In genomic region chr10:6647811-6648526, GRCh38 we compare ENCODE assay signal across 8 cellular contexts.
A peak's percentile ranks its signal among the peaks of the same experiment; 100 is the strongest.
DNase-seq lines count a peak whose midpoint lies in the region; ATAC-seq and TF ChIP-seq lines count a peak whose summit lies in the region.

No MANE protein-coding gene starts in this region.

- peaks cover 0 to under 1% of the 10 kb centered on the region in 2 donors for H3K27me3 Mint-ChIP-seq in natural killer cell (ENCODE audit: low read depth in 2 of 2)

- H3K36me3 ChIP-seq in BLaER1, result no peaks in the 10 kb centered on the region
- no peaks in the 10 kb centered on the region for H3K36me3 ChIP-seq in thyroid gland

- intact Hi-C loops in natural killer cell (cut with micrococcal nuclease) (loop anchor here (1.0 to 2.0 kb wide), 3 partner anchors 30 to 203 kb away; no protein-coding TSS in a partner anchor), thyroid gland (cut with DNase I) (loop anchor here (10.0 kb wide), 1 partner anchor 133 kb away; no protein-coding TSS in a partner anchor)

- peaks cover 5% of the 10 kb centered on the region; the same call in 1 of the 2 replicates for H3K9me3 ChIP-seq in BLaER1
- H3K9me3 ChIP-seq in thyroid gland, result no peaks in the 10 kb centered on the region

- no peak overlapping the region for H3K4me3 ChIP-seq in BLaER1
- no peak overlapping the region for H3K4me3 ChIP-seq in thyroid gland (replicated peaks in 1 of 3)

- H3K4me2 ChIP-seq in BLaER1, result peak overlapping the region; percentile 32; the same call in 1 of the 2 replicates

- H3K9me3 Mint-ChIP-seq in natural killer cell, result no peaks in the 10 kb centered on the region

- H4K20me1 ChIP-seq in BLaER1, result no peaks in the 10 kb centered on the region

- H3K4me1 ChIP-seq in BLaER1 (peaks cover 14% of the 10 kb centered on the region), thyroid gland (no peaks in the 10 kb centered on the region)

- TF ChIP-seq POLR2A in thyroid gland (IDR thresholded peaks at IDR 0.05), result no peak

- 53 to 60% methylated on average over 12 to 13 of the region's 13 CpGs for WGBS in thyroid gland, 2 donors

- peak; percentile 40 for DNase-seq in LoVo (ENCODE audit: low spot score)
- DNase-seq in activated CD4-positive, alpha-beta T cell treated with anti-CD3 and anti-CD28 coated beads, Interleukin-2, amount 50 U/mL, for 24 hours (ENCODE audit: low read depth in 1 of 2, low spot score in 1 of 2), result peak; percentile 33 to 66
- peak; percentile 9 for DNase-seq in dermis microvascular lymphatic vessel endothelial cell (ENCODE audit: low read depth in 2 of 2)
- DNase-seq in natural killer cell, result peak; percentile 45
- DNase-seq in thyroid gland, result peak; percentile 66 to 69

- no peaks in the 10 kb centered on the region for H3K36me3 Mint-ChIP-seq in natural killer cell

- peak; percentile 75 for ATAC-seq in GM19452 (IDR thresholded peaks at IDR 0.05; ENCODE audit: unreplicated experiment)
- ATAC-seq in natural killer cell, result peak; percentile 88 to 95 (median 93)
- ATAC-seq in GM18520 (IDR thresholded peaks at IDR 0.05; ENCODE audit: unreplicated experiment), result no peak

- H3K27ac ChIP-seq in BLaER1 (no peak overlapping the region), thyroid gland (no peak overlapping the region)

- H3K4me1 Mint-ChIP-seq in natural killer cell, result peaks cover 17 to 18% of the 10 kb centered on the region in 2 donors

- peak overlapping the region; percentile 33 to 51 for H3K27ac Mint-ChIP-seq in natural killer cell

- peak; percentile 94 for TF ChIP-seq CTCF in natural killer cell (IDR thresholded peaks at IDR 0.05)
- peak; percentile 58 to 87 (median 67) for TF ChIP-seq CTCF in thyroid gland (IDR thresholded peaks at IDR 0.05)

- no peak overlapping the region for H3K4me3 Mint-ChIP-seq in natural killer cell

- H3K27me3 ChIP-seq in BLaER1, result no peaks in the 10 kb centered on the region
- H3K27me3 ChIP-seq in thyroid gland, result no peaks in the 10 kb centered on the region

- H3K9ac ChIP-seq in BLaER1, result no peak overlapping the region

Comparison
In these comparisons a context has a peak if more than half of its experiments do, and no peak if none do; other contexts are left out.
1. DNase-seq: peak in every context shown above with its lines; median percentile 68 in thyroid gland; 50 in activated CD4-positive, alpha-beta T cell treated with anti-CD3 and anti-CD28 coated beads, Interleukin-2, amount 50 U/mL, for 24 hours; 45 in natural killer cell; 40 in LoVo; 9 in dermis microvascular lymphatic vessel endothelial cell.